ENCODE assay signal across 8 cellular contexts in genomic region chr13:51803422-51804294, GRCh38. TPM values are rescaled to one million over a fixed set of nuclear protein-coding genes. Genes with fewer than 3 reads are reported as not detected.
DNase-seq lines count a peak whose midpoint lies in the region; ATAC-seq, FAIRE-seq and TF ChIP-seq lines count a peak whose summit lies in the region.

Gene DHRS12, minus strand, starts transcription at chr13:51804163. Its CDS starts 4,504 bp downstream, at chr13:51799659.

- H3K9ac ChIP-seq in PC-3 (ENCODE audit: low read length), result peak within 1 kb of the TSS; percentile 90

- peaks cover 57% of the 10 kb centered on the region for H3K4me1 Mint-ChIP-seq in activated T-cell treated with anti-CD3 and anti-CD28 coated beads, Interleukin-2, amount 50 U/mL, for 4 hours (ENCODE audit: low read depth)

- peak within 1 kb of the TSS; percentile 80 for H3K4me3 ChIP-seq in PC-3 (ENCODE audit: low read length)
- peak within 1 kb of the TSS; percentile 69 to 78 for H3K4me3 ChIP-seq in muscle layer of duodenum (ENCODE audit: low read depth in 1 of 2, low read length in 2 of 2)

- no peaks in the 10 kb centered on the region for H3K9me3 Mint-ChIP-seq in activated T-cell treated with anti-CD3 and anti-CD28 coated beads, Interleukin-2, amount 50 U/mL, for 4 hours

- TF ChIP-seq CTCF in PC-3 (conservative IDR thresholded peaks at IDR 0.05; ENCODE audit: low read depth, low read length), result no peak

- H3K27ac ChIP-seq in PC-3 (ENCODE audit: low read length) (peak within 1 kb of the TSS; percentile 70), muscle layer of duodenum (ENCODE audit: low read length) (peak within 1 kb of the TSS; percentile 90)

- POLR2A ChIA-PET in PC-3 (lab: Charles Lee; ENCODE audit: unreplicated experiment), result interaction anchor here (0.5 kb wide), 1 partner anchor 1663 kb away, joined by 3 read pairs; no protein-coding TSS in a partner anchor

- no peaks in the 10 kb centered on the region for H3K27me3 Mint-ChIP-seq in activated T-cell treated with anti-CD3 and anti-CD28 coated beads, Interleukin-2, amount 50 U/mL, for 4 hours (ENCODE audit: low read depth)

- no peak for FAIRE-seq in HTR-8/SVneo (lab: Jason Lieb, UNC)

- H3K9me3 ChIP-seq in PC-3 (ENCODE audit: low read length) (no peaks in the 10 kb centered on the region), muscle layer of duodenum (ENCODE audit: control insufficient read depth in 1 of 2, low read length in 2 of 2) (no peaks in the 10 kb centered on the region)

- no TSS peak for BruUV-seq in PC-3 (replicated peaks; lab: Mats Ljungman, UMichigan)

- CTCF ChIA-PET in PC-3 (lab: Charles Lee), result interaction anchor here (0.6 kb wide), 1 partner anchor 95 kb away, joined by 3 read pairs; no protein-coding TSS in a partner anchor

- no peaks in the 10 kb centered on the region for H3K9me2 ChIP-seq in PC-3 (replicated peaks; ENCODE audit: low read length)

- H2AFZ ChIP-seq in PC-3 (ENCODE audit: low read length), result peak within 1 kb of the TSS; percentile 73

- H3F3A ChIP-seq in PC-3 (ENCODE audit: low read length, unreplicated experiment), result no peaks in the 10 kb centered on the region

- peak within 1 kb of the TSS; percentile 88 for H3K4me2 ChIP-seq in PC-3 (ENCODE audit: low read length)

- DNase-seq in DMS114 treated with DMSO at 0.1 percent for 48 hours (lab: John Stamatoyannopoulos, UW; ENCODE audit: unreplicated experiment), result peak; percentile 21
- peak; percentile 67 for DNase-seq in HTR-8/SVneo (ENCODE audit: insufficient read length, low spot score)
- peak; percentile 75 for DNase-seq in PC-3
- peak; percentile 83 for DNase-seq in activated T-cell treated with anti-CD3 and anti-CD28 coated beads, Interleukin-2, amount 50 U/mL, for 4 hours
- DNase-seq in stimulated activated CD8-positive, alpha-beta memory T cell treated with anti-CD3 and anti-CD28 coated beads, Interleukin-7, amount 100 ng/mL, for 4 hours (ENCODE audit: low read depth in 2 of 2), result peak; percentile 79 to 83

- intact Hi-C loops in PC-3 (cut with micrococcal nuclease), result loop anchor here (5.0 kb wide), 1 partner anchor 399 kb away; no protein-coding TSS in a partner anchor

- ATAC-seq in GM21367 (IDR thresholded peaks at IDR 0.05; ENCODE audit: unreplicated experiment) (peak; percentile 80), PC-3 (peak; percentile 83), esophagus mucosa (peak; percentile 90)
- ATAC-seq in activated T-cell treated with anti-CD3 and anti-CD28 coated beads, Interleukin-2, amount 50 U/mL, for 4 hours, result peak; percentile 78 to 83

- no peaks in the 10 kb centered on the region for H4K20me1 ChIP-seq in PC-3 (ENCODE audit: low read length)

- peaks cover 4% of the 10 kb centered on the region for H3K36me3 Mint-ChIP-seq in activated T-cell treated with anti-CD3 and anti-CD28 coated beads, Interleukin-2, amount 50 U/mL, for 4 hours (ENCODE audit: insufficient read depth)

- peaks cover 4% of the 10 kb centered on the region; the same call in 1 of the 2 replicates for H3K79me2 ChIP-seq in PC-3 (ENCODE audit: low read length)

- H3K4me1 ChIP-seq in PC-3 (ENCODE audit: insufficient read depth, low read length) (peaks cover 28% of the 10 kb centered on the region), muscle layer of duodenum (ENCODE audit: control insufficient read depth in 1 of 2, insufficient read depth in 2 of 2, low read length in 2 of 2) (peaks cover 11 to 21% of the 10 kb centered on the region in 2 donors)

- peak within 1 kb of the TSS; percentile 93 for H3K4me3 Mint-ChIP-seq in activated T-cell treated with anti-CD3 and anti-CD28 coated beads, Interleukin-2, amount 50 U/mL, for 4 hours

- H3K27me3 ChIP-seq in PC-3 (ENCODE audit: low read length) (no peaks in the 10 kb centered on the region), muscle layer of duodenum (ENCODE audit: low read depth, low read length) (no peaks in the 10 kb centered on the region)

- H3K36me3 ChIP-seq in PC-3 (ENCODE audit: low read depth, low read length), result no peaks in the 10 kb centered on the region
- H3K36me3 ChIP-seq in muscle layer of duodenum (ENCODE audit: control insufficient read depth in 1 of 2, insufficient read depth in 2 of 2, low read length in 2 of 2), result no peaks in the 10 kb centered on the region

RNA-seq across cellular contexts. Expression of gene DHRS12, which starts in this region (rescaled TPM):
- 1.2 and 2.6 TPM in 2 replicates for total RNA-seq in PC-3 (2014; rRNA removed)
- total RNA-seq in activated T-cell treated with anti-CD3 and anti-CD28 coated beads, Interleukin-2, amount 50 U/mL, for 4 hours, result 1 to 10 TPM; 3.5 to 4.1 (median 3.6) TPM
- total RNA-seq in esophagus mucosa, result 7.3 TPM

Comparison
In these comparisons a context has a peak if more than half of its experiments do, and no peak if none do; other contexts are left out.
1. Peak in every context shown above with its lines: DNase-seq, ATAC-seq, H3K4me3 ChIP-seq and H3K27ac ChIP-seq.
2. DNase-seq: peak in every context shown above with its lines; median percentile 83 in activated T-cell treated with anti-CD3 and anti-CD28 coated beads, Interleukin-2, amount 50 U/mL, for 4 hours; 81 in stimulated activated CD8-positive, alpha-beta memory T cell treated with anti-CD3 and anti-CD28 coated beads, Interleukin-7, amount 100 ng/mL, for 4 hours; 75 in PC-3; 67 in HTR-8/SVneo; 21 in DMS114 treated with DMSO at 0.1 percent for 48 hours.